Comparison of ENCODE assay signal across 1 cellular context in the genomic region with DNA sequence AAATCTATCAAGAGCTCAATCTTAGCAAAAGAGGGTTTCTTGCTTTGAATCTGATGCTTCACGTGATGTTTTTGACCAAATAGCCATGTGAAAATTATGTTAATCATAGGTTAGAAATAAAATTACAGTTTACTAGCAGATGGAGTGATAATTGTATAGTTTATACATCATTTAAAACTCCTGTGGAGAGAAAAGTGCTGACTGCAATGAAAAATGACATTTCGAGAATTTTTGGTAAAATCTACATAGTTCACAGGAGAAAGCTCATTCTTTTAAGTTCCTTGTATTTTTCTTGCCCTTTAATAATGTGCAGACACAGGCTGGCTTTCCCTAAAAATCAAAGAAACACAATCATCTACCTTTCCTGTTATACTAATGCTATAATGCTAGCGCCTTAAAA.
TF ChIP-seq lines count a peak whose summit lies in the region.

No MANE protein-coding gene starts in this region.

TF ChIP-seq in IMR-90, 13 proteins besides CTCF, POLR2A, EP300 and RAD21:
- TF ChIP-seq MAFK (IDR thresholded peaks at IDR 0.05; ENCODE audit: low read depth, low read length) = peak; percentile 81
- TF ChIP-seq NFE2L2 (IDR thresholded peaks at IDR 0.05; ENCODE audit: low read depth, low read length) = no peak
TF ChIP-seq in IMR-90: peak in this region for 1.
